24 cellular contexts compared by ENCODE assay signal in genomic region chr22:17339095-17339693, GRCh38. TPM values are rescaled to one million over a fixed set of nuclear protein-coding genes. Genes with fewer than 3 reads are reported as not detected.
DNase-seq lines count a peak whose midpoint lies in the region; ATAC-seq and TF ChIP-seq lines count a peak whose summit lies in the region.
"Had no signal": no experiment of that assay in that cellular context is flagged by ENCODE, and none has a peak within 500 bp of the region (broad histone marks: within the 10 kb centered on the region; RNA-seq: fewer than 3 reads in every experiment).

No MANE protein-coding gene starts in this region.

- H3K79me2 ChIP-seq in Loucy (ENCODE audit: insufficient read depth, low read length), result no peaks in the 10 kb centered on the region
- H3K79me2 ChIP-seq in PC-3 (ENCODE audit: low read length), result no peaks in the 10 kb centered on the region

- POLR2A ChIA-PET in WTC11 (lab: Charles Lee) (interaction anchor here (0.5 to 0.7 kb wide), 2 partner anchors 8 to 19 kb away, joined by 3 read pairs; no protein-coding TSS in a partner anchor), PC-3 (lab: Charles Lee; ENCODE audit: unreplicated experiment) (no interaction called here)

- ATAC-seq in WTC11 (no peak), PC-3 (no peak), HG03442 (IDR thresholded peaks at IDR 0.05; ENCODE audit: unreplicated experiment) (no peak), GM19324 (IDR thresholded peaks at IDR 0.05; ENCODE audit: low FRiP score, unreplicated experiment) (no peak)

- TF ChIP-seq CTCF in Loucy (conservative IDR thresholded peaks at IDR 0.05; ENCODE audit: low read length), result no peak
- TF ChIP-seq CTCF in WTC11 (IDR thresholded peaks at IDR 0.05), result no peak
- no peak for TF ChIP-seq CTCF in endothelial cell (IDR thresholded peaks at IDR 0.05; ENCODE audit: unreplicated experiment)
- TF ChIP-seq CTCF in PC-3 (conservative IDR thresholded peaks at IDR 0.05; ENCODE audit: low read depth, low read length), result no peak

- H3K4me2 ChIP-seq in Loucy (ENCODE audit: low read depth, low read length, poor library complexity, severe bottlenecking) (no peak overlapping the region), PC-3 (ENCODE audit: low read length) (no peak overlapping the region)

- no TSS peak for BruUV-seq in PC-3 (replicated peaks; lab: Mats Ljungman, UMichigan)

- H3K27me3 ChIP-seq in Loucy (ENCODE audit: insufficient read depth, low read length, poor library complexity, severe bottlenecking), result no peaks in the 10 kb centered on the region
- peaks cover 31% of the 10 kb centered on the region for H3K27me3 ChIP-seq in PC-3 (ENCODE audit: low read length)

- H3K4me1 Mint-ChIP-seq in WTC11 (peaks cover 11% of the 10 kb centered on the region), endothelial cell (ENCODE audit: unreplicated experiment) (peaks cover 10% of the 10 kb centered on the region)
- H3K4me1 Mint-ChIP-seq: activated CD4-positive, alpha-beta T cell treated with anti-CD3 and anti-CD28 coated beads, Interleukin-2, amount 10 ng/mL, durations not matched to agents 24 days and 14 days; CD4-positive, CD25-positive, alpha-beta regulatory T cell had no signal

- H3K4me3 Mint-ChIP-seq in WTC11 (no peak overlapping the region), endothelial cell (ENCODE audit: unreplicated experiment) (no peak overlapping the region)
- H3K4me3 Mint-ChIP-seq: activated CD4-positive, alpha-beta T cell treated with anti-CD3 and anti-CD28 coated beads, Interleukin-2, amount 10 ng/mL, durations not matched to agents 24 days and 14 days; CD4-positive, CD25-positive, alpha-beta regulatory T cell; IgD-negative memory B cell had no signal

- CTCF ChIA-PET in WTC11 (lab: Charles Lee) (interaction anchor here (1.2 to 1.7 kb wide), 6 partner anchors 19 to 243 kb away, joined by 3 to 5 read pairs (median 4); no protein-coding TSS in a partner anchor), PC-3 (lab: Charles Lee) (no interaction called here)

- no peak overlapping the region for H3K27ac ChIP-seq in PC-3 (ENCODE audit: low read length)
- H3K27ac ChIP-seq: tibial artery had no signal

- H3K9me3 Mint-ChIP-seq in WTC11, result no peaks in the 10 kb centered on the region
- H3K9me3 Mint-ChIP-seq in endothelial cell (ENCODE audit: unreplicated experiment), result no peaks in the 10 kb centered on the region
- H3K9me3 Mint-ChIP-seq: activated CD4-positive, alpha-beta T cell treated with anti-CD3 and anti-CD28 coated beads, Interleukin-2, amount 10 ng/mL, durations not matched to agents 24 days and 14 days had no signal

- DNase-seq in CD1c-positive myeloid dendritic cell (ENCODE audit: extremely low spot score) (peak; percentile 32), WTC11 (ENCODE audit: low spot score) (no peak), iPS-NIHi7 (ENCODE audit: extremely low spot score) (peak; percentile 31), endothelial cell (ENCODE audit: low spot score) (no peak), PC-3 (no peak)
- DNase-seq: activated CD4-positive, alpha-beta T cell treated with anti-CD3 and anti-CD28 coated beads, Interleukin-2, amount 10 ng/mL, durations not matched to agents 24 days and 14 days; activated CD8-positive, alpha-beta memory T cell treated with anti-CD3 and anti-CD28 coated beads, Interleukin-2, amount 50 U/mL, for 48 hours; amygdala; CD4-positive, CD25-positive, alpha-beta regulatory T cell; cerebellar nuclear complex; DND-41; effector memory CD4-positive, alpha-beta T cell; GOT3; kidney glomerular epithelial cell; NCI-H1105; NCI-H2107; NCI-H524 treated with DMSO at 0.1 percent for 48 hours; OCI-M1; stimulated activated naive CD4-positive, alpha-beta T cell treated with Interleukin-2 at 50 U/mL for 16 hours; tibial artery had no signal

- H3K9ac ChIP-seq in Loucy (ENCODE audit: low read depth, low read length, poor library complexity, severe bottlenecking), result no peak overlapping the region
- no peak overlapping the region for H3K9ac ChIP-seq in PC-3 (ENCODE audit: low read length)

- H3K4me1 ChIP-seq in Loucy (ENCODE audit: insufficient read depth, low read length, poor library complexity, severe bottlenecking), result no peaks in the 10 kb centered on the region
- no peaks in the 10 kb centered on the region for H3K4me1 ChIP-seq in PC-3 (ENCODE audit: insufficient read depth, low read length)
- H3K4me1 ChIP-seq: tibial artery had no signal

- H3K27ac Mint-ChIP-seq in WTC11 (peak overlapping the region; percentile 21; the same call in 1 of the 2 replicates), endothelial cell (ENCODE audit: unreplicated experiment) (no peak overlapping the region)
- H3K27ac Mint-ChIP-seq: activated CD4-positive, alpha-beta T cell treated with anti-CD3 and anti-CD28 coated beads, Interleukin-2, amount 10 ng/mL, durations not matched to agents 24 days and 14 days; CD4-positive, CD25-positive, alpha-beta regulatory T cell; IgD-negative memory B cell had no signal

- H3K36me3 Mint-ChIP-seq in WTC11 (no peaks in the 10 kb centered on the region), endothelial cell (ENCODE audit: low read depth, unreplicated experiment) (no peaks in the 10 kb centered on the region)
- H3K36me3 Mint-ChIP-seq: CD4-positive, CD25-positive, alpha-beta regulatory T cell had no signal

- H3K4me3 ChIP-seq in Loucy (ENCODE audit: low read length, poor library complexity, severe bottlenecking), result no peak overlapping the region
- H3K4me3 ChIP-seq in PC-3 (ENCODE audit: low read length), result no peak overlapping the region
- H3K4me3 ChIP-seq: tibial artery had no signal

- intact Hi-C loops in PC-3 (cut with micrococcal nuclease), result no loop called here

- no peaks in the 10 kb centered on the region for H3K36me3 ChIP-seq in Loucy (ENCODE audit: insufficient read depth, low read length)
- H3K36me3 ChIP-seq in PC-3 (ENCODE audit: low read depth, low read length), result no peaks in the 10 kb centered on the region
- H3K36me3 ChIP-seq: tibial artery had no signal

- H2AFZ ChIP-seq in Loucy (ENCODE audit: low read length), result 0 out of 2 replicates have a peak overlapping the region, but pooled peaks have one; percentile 19
- H2AFZ ChIP-seq in PC-3 (ENCODE audit: low read length), result no peak overlapping the region

- H3F3A ChIP-seq in Loucy (ENCODE audit: low read depth) (no peaks in the 10 kb centered on the region), PC-3 (ENCODE audit: low read length, unreplicated experiment) (no peaks in the 10 kb centered on the region)

- H4K20me1 ChIP-seq in Loucy (ENCODE audit: insufficient read depth, low read length, poor library complexity, severe bottlenecking), result no peaks in the 10 kb centered on the region
- H4K20me1 ChIP-seq in PC-3 (ENCODE audit: low read length), result no peaks in the 10 kb centered on the region

- H3K9me2 ChIP-seq in Loucy (replicated peaks; ENCODE audit: low read depth, low read length), result no peaks in the 10 kb centered on the region
- no peaks in the 10 kb centered on the region for H3K9me2 ChIP-seq in PC-3 (replicated peaks; ENCODE audit: low read length)

- H3K9me3 ChIP-seq in Loucy (ENCODE audit: insufficient read depth, low read depth, low read length), result no peaks in the 10 kb centered on the region
- no peaks in the 10 kb centered on the region for H3K9me3 ChIP-seq in PC-3 (ENCODE audit: low read length)
- H3K9me3 ChIP-seq: tibial artery had no signal

- H3K27me3 Mint-ChIP-seq in WTC11 (ENCODE audit: low read depth) (no peaks in the 10 kb centered on the region), endothelial cell (ENCODE audit: unreplicated experiment) (no peaks in the 10 kb centered on the region)
- H3K27me3 Mint-ChIP-seq: CD4-positive, CD25-positive, alpha-beta regulatory T cell had no signal

TF ChIP-seq in WTC11, 78 proteins besides CTCF, POLR2A, EP300 and RAD21:
- TF ChIP-seq MXD4 (CRISPR knock-in tag; IDR thresholded peaks at IDR 0.05; ENCODE audit: borderline replicate concordance) (no peak), ESRRA (CRISPR knock-in tag; IDR thresholded peaks at IDR 0.05; ENCODE audit: borderline replicate concordance) (no peak)

RNA-seq across cellular contexts. Expression of gene CECR2, which starts 30.1 kb away (rescaled TPM):
- 110 to 111 TPM (median 110 TPM) in 3 replicates for total RNA-seq in WTC11 (2021)
- total RNA-seq in endothelial cell (ENCODE audit: unreplicated experiment), result 65.3 TPM
- total RNA-seq in PC-3 (2014; rRNA removed), result not detected in 2 replicates
- total RNA-seq: CD4-positive, CD25-positive, alpha-beta regulatory T cell had no signal

Comparison
In these comparisons a context has a peak if more than half of its experiments do, and no peak if none do; other contexts are left out.
1. DNase-seq: peak in CD1c-positive myeloid dendritic cell (single experiment) and iPS-NIHi7 (single experiment); none in WTC11 (single experiment), endothelial cell (single experiment) and PC-3 (single experiment).
2. RNA of gene CECR2, which starts 30.1 kb away (total RNA-seq): 110 to 111 TPM in WTC11 and 65.3 TPM in endothelial cell (single experiment); not detected in PC-3; every median in the first group is over 10 times any median in the second.